24 cellular contexts compared by ENCODE assay signal in the genomic region with DNA sequence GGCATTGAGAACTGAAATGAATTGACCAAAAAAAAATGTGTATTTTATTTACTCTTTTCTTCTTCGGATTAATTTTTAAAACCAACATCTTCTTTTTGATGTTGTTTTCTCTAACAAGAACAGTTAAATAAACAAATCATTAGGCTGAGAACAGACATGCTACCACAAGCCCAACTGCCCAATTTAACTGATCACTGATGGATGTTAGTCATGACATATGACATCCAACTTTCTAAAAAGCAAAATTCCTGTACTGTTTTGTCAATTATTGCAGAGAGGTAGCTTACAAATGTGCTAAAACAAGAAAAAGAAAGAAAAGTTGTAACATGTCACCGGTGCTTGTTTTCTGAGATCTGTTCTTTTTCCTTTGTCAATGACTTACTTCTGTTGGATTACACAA.
DNase-seq lines count a peak whose midpoint lies in the region; ATAC-seq, FAIRE-seq and TF ChIP-seq lines count a peak whose summit lies in the region.
"Had no signal": no experiment of that assay in that cellular context is flagged by ENCODE, and none has a peak within 500 bp of the region (broad histone marks: within the 10 kb centered on the region; RNA-seq: fewer than 3 reads in every experiment).

No MANE protein-coding gene starts in this region.

- TF ChIP-seq CTCF in epithelial cell of esophagus (IDR thresholded peaks at IDR 0.05; ENCODE audit: insufficient read depth, low read depth, low read length, missing control alignments): no peak

- DNase-seq in NCI-H446 treated with DMSO at 0.1 percent for 48 hours (lab: John Stamatoyannopoulos, UW) (peak; percentile 46), astrocyte of the hippocampus (ENCODE audit: low read depth, low spot score) (peak; percentile 5), epithelial cell of esophagus (ENCODE audit: low read depth) (peak; percentile 67), GM12891 (ENCODE audit: insufficient read length, low spot score) (no peak)
- DNase-seq: 8988T; ACHN; AML-193; BE2C; CD4-positive, alpha-beta T cell; CD8-positive, alpha-beta memory T cell; DMS 273 treated with DMSO at 0.1 percent for 48 hours; DMS79; EL; GDM1; H9 had no signal

- FAIRE-seq in GM12891 (lab: Jason Lieb, UNC): no peak
- FAIRE-seq: A549, D721Med, GM12878, GM18507 had no signal

- ATAC-seq in GM19395 (IDR thresholded peaks at IDR 0.05; ENCODE audit: unreplicated experiment) (no peak), HG03196 (IDR thresholded peaks at IDR 0.05; ENCODE audit: unreplicated experiment) (no peak)
- ATAC-seq: A549, GM12878, GM23338, HCT116 had no signal

- H3K4me3 ChIP-seq in epithelial cell of esophagus (ENCODE audit: low read length): no peak overlapping the region
- H3K4me3 ChIP-seq: A549; BLaER1 treated with 17β-estradiol and CSF1 and Interleukin-3, amounts not matched to agents 10 nM and 100 nM; GM12878; GM23338 had no signal

- no peak for TF ChIP-seq POLR2A in GM12891 (IDR thresholded peaks at IDR 0.05; ENCODE audit: low read depth, low read length)

TF ChIP-seq in GM12891, 5 proteins besides CTCF, POLR2A, EP300 and RAD21:
- TF ChIP-seq TAF1 (IDR thresholded peaks at IDR 0.05; ENCODE audit: low read depth, low read length): no peak
- TF ChIP-seq PAX5 (IDR thresholded peaks at IDR 0.05; ENCODE audit: insufficient read depth, low read length, severe bottlenecking): no peak
- no peak for TF ChIP-seq POLR2AphosphoS5 (IDR thresholded peaks at IDR 0.05; ENCODE audit: low read depth, low read length)
- no peak for TF ChIP-seq SPI1 (IDR thresholded peaks at IDR 0.05; ENCODE audit: low read depth, low read length)
- TF ChIP-seq POU2F2 (IDR thresholded peaks at IDR 0.05; ENCODE audit: low read depth, low read length): no peak
